ENCODE assay signal across 28 cellular contexts in genomic region chr5:124030043-124030461, GRCh38.
DNase-seq lines count a peak whose midpoint lies in the region; ATAC-seq, FAIRE-seq and TF ChIP-seq lines count a peak whose summit lies in the region.
"Had no signal": no experiment of that assay in that cellular context is flagged by ENCODE, and none has a peak within 500 bp of the region (broad histone marks: within the 10 kb centered on the region; RNA-seq: fewer than 3 reads in every experiment).

No MANE protein-coding gene starts in this region.

- no peaks in the 10 kb centered on the region for H3K9me3 ChIP-seq in esophagus muscularis mucosa
- H3K9me3 ChIP-seq in HepG2 (ENCODE audit: low read length), result no peaks in the 10 kb centered on the region
- H3K9me3 ChIP-seq: adrenal gland; BLaER1 treated with 17β-estradiol and CSF1 and Interleukin-3, amounts not matched to agents 10 nM and 100 nM; stomach; transverse colon had no signal

- no TSS peak for BruUV-seq in HepG2 (replicated peaks; lab: Mats Ljungman, UMichigan)

- CTCF ChIA-PET in HepG2 (lab: Yijun Ruan, JAX; ENCODE audit: low intra/inter-chr PET ratio, low total read pairs), result no interaction called here

- TF ChIP-seq POLR2A in esophagus muscularis mucosa (IDR thresholded peaks at IDR 0.05; ENCODE audit: low read depth), result no peak
- no peak for TF ChIP-seq POLR2A in HepG2 (IDR thresholded peaks at IDR 0.05; ENCODE audit: insufficient read depth in 1 of 2, low read depth in 2 of 2, low read length in 2 of 2)

- no peak for TF ChIP-seq RAD21 in HepG2 (CRISPR knock-in tag; IDR thresholded peaks at IDR 0.05)

- intact Hi-C loops in esophagus muscularis mucosa (cut with DNase I) (no loop called here), HepG2 (cut with micrococcal nuclease; ENCODE audit: unreplicated experiment) (no loop called here)

- H3K27me3 Mint-ChIP-seq in nephron progenitor cell (ENCODE audit: low read depth, poor library complexity), result no peaks in the 10 kb centered on the region

- H3K27ac Mint-ChIP-seq in nephron progenitor cell, result no peak overlapping the region
- H3K27ac Mint-ChIP-seq: activated T-cell treated with anti-CD3 and anti-CD28 coated beads, Interleukin-2, amount 50 U/mL, for 72 hours; H9 had no signal

- no peaks in the 10 kb centered on the region for H3K36me3 ChIP-seq in esophagus muscularis mucosa
- no peaks in the 10 kb centered on the region for H3K36me3 ChIP-seq in HepG2 (replicated peaks in 1 of 2; ENCODE audit: control insufficient read depth in 1 of 2, insufficient read depth in 2 of 2, low read length in 2 of 2)
- H3K36me3 ChIP-seq: adrenal gland; BLaER1 treated with 17β-estradiol and CSF1 and Interleukin-3, amounts not matched to agents 10 nM and 100 nM; brain microvascular endothelial cell; stomach; transverse colon had no signal

- H3K27ac ChIP-seq in esophagus muscularis mucosa (replicated peaks in 1 of 4) (peak overlapping the region in 1 of 4 donors; percentile 22), HepG2 (ENCODE audit: extremely low read length, insufficient read depth, low read length) (no peak overlapping the region)
- H3K27ac ChIP-seq: adrenal gland; BLaER1 treated with 17β-estradiol and CSF1 and Interleukin-3, amounts not matched to agents 10 nM and 100 nM; brain microvascular endothelial cell; KMS-11; skin epidermis; stomach; transverse colon had no signal

- no peak overlapping the region for H3K4me3 Mint-ChIP-seq in nephron progenitor cell
- H3K4me3 Mint-ChIP-seq: activated T-cell treated with anti-CD3 and anti-CD28 coated beads, Interleukin-2, amount 50 U/mL, for 72 hours; H9 had no signal

- no peak overlapping the region for H3K4me2 ChIP-seq in HepG2 (ENCODE audit: low read depth, low read length)
- H3K4me2 ChIP-seq: BLaER1 treated with 17β-estradiol and CSF1 and Interleukin-3, amounts not matched to agents 10 nM and 100 nM; KMS-11 had no signal

- POLR2A ChIA-PET in HepG2 (lab: Yijun Ruan, JAX), result no interaction called here

- H3K4me1 ChIP-seq in esophagus muscularis mucosa (peaks cover 0 to 12% (median 11%) of the 10 kb centered on the region in 4 donors), HepG2 (ENCODE audit: insufficient read depth, low read length) (no peaks in the 10 kb centered on the region)
- H3K4me1 ChIP-seq: adrenal gland had no signal

- in situ Hi-C loops in HepG2 (cut with HindIII; ENCODE audit: extremely low pct_ligation_motif_present, low pct_unique_long_range_greater_than_20kb), result no loop called here

- DNase-seq in NCI-H2227 treated with DMSO at 0.1 percent for 48 hours (lab: John Stamatoyannopoulos, UW) (peak; percentile 9), esophagus muscularis mucosa (ENCODE audit: extremely low spot score) (no peak), nephron progenitor cell (peak; percentile 2), superior temporal gyrus (ENCODE audit: extremely low spot score) (peak; percentile 51), HepG2 (ENCODE audit: low spot score) (no peak), NCI-H1930 (lab: John Stamatoyannopoulos, UW) (no peak), middle frontal gyrus (ENCODE audit: extremely low spot score, low spot score) (no peak)
- DNase-seq: activated naive CD4-positive, alpha-beta T cell treated with Interleukin-2 at 50 U/mL for 16 hours; activated T-cell treated with anti-CD3 and anti-CD28 coated beads, Interleukin-2, amount 50 U/mL, for 72 hours; adrenal gland; brain microvascular endothelial cell; COR-L47; DMS53; GDM1; H9; mesenchymal stem cell; NCI-H1436 treated with DMSO at 0.1 percent for 48 hours; NCI-H2107; occipital lobe; stimulated activated CD4-positive, alpha-beta T cell treated with anti-CD3 and anti-CD28 coated beads, Interleukin-1b, Interleukin-23, amount 100 ng/mL, for 48 hours; stimulated activated CD8-positive, alpha-beta memory T cell treated with anti-CD3 and anti-CD28 coated beads, Interleukin-4, amount 100 ng/mL, for 48 hours; stomach; T-helper 9 cell; transverse colon had no signal

- no peak for ATAC-seq in HepG2
- ATAC-seq: activated T-cell treated with anti-CD3 and anti-CD28 coated beads, Interleukin-2, amount 50 U/mL, for 72 hours; left lobe of liver had no signal

- no peaks in the 10 kb centered on the region for H3K79me2 ChIP-seq in HepG2 (ENCODE audit: insufficient read depth, low read length)

- no peak overlapping the region for H3K4me3 ChIP-seq in esophagus muscularis mucosa
- H3K4me3 ChIP-seq in HepG2 (replicated peaks in 1 of 3; ENCODE audit: insufficient read depth in 1 of 3, low read depth in 2 of 3, low read length in 3 of 3), result no peak overlapping the region
- H3K4me3 ChIP-seq: adrenal gland; BLaER1 treated with 17β-estradiol and CSF1 and Interleukin-3, amounts not matched to agents 10 nM and 100 nM; skin epidermis; stomach; transverse colon had no signal

- no peak overlapping the region for H2AFZ ChIP-seq in HepG2 (ENCODE audit: low read length)

- H3K9me3 Mint-ChIP-seq in nephron progenitor cell, result no peaks in the 10 kb centered on the region
- H3K9me3 Mint-ChIP-seq: H9 had no signal

- H3K4me1 Mint-ChIP-seq in nephron progenitor cell, result peaks cover 30% of the 10 kb centered on the region

- 33% methylated on average over 5 of the region's 5 CpGs for WGBS in esophagus muscularis mucosa
- WGBS in HepG2 (ENCODE audit: low lambda C conversion rate), result 24% methylated on average over 5 of the region's 5 CpGs

- no peak for TF ChIP-seq CTCF in esophagus muscularis mucosa (IDR thresholded peaks at IDR 0.05)
- TF ChIP-seq CTCF in nephron progenitor cell (IDR thresholded peaks at IDR 0.05), result no peak
- no peak for TF ChIP-seq CTCF in HepG2 (CRISPR knock-in tag; IDR thresholded peaks at IDR 0.05)

- H4K20me1 ChIP-seq in HepG2 (ENCODE audit: insufficient read depth, low read length), result no peaks in the 10 kb centered on the region
- H4K20me1 ChIP-seq: BLaER1 treated with 17β-estradiol and CSF1 and Interleukin-3, amounts not matched to agents 10 nM and 100 nM had no signal

- no peak overlapping the region for H3K9ac ChIP-seq in HepG2 (ENCODE audit: insufficient read depth, low read depth, low read length)
- H3K9ac ChIP-seq: BLaER1 treated with 17β-estradiol and CSF1 and Interleukin-3, amounts not matched to agents 10 nM and 100 nM; KMS-11 had no signal

- no peaks in the 10 kb centered on the region for H3K36me3 Mint-ChIP-seq in nephron progenitor cell (ENCODE audit: low read depth)

- TF ChIP-seq EP300 in esophagus muscularis mucosa (IDR thresholded peaks at IDR 0.05), result peak; percentile 33
- no peak for TF ChIP-seq EP300 in HepG2 (IDR thresholded peaks at IDR 0.05; ENCODE audit: low read depth in 2 of 2, low read length in 2 of 2)
- TF ChIP-seq EP300 in HepG2 (CRISPR knock-in tag; IDR thresholded peaks at IDR 0.05; ENCODE audit: borderline replicate concordance), result no peak

- H3K27me3 ChIP-seq in esophagus muscularis mucosa (no peaks in the 10 kb centered on the region), HepG2 (ENCODE audit: control insufficient read depth in 1 of 2, insufficient read depth in 2 of 2, low read length in 2 of 2) (no peaks in the 10 kb centered on the region)
- H3K27me3 ChIP-seq: adrenal gland; BLaER1 treated with 17β-estradiol and CSF1 and Interleukin-3, amounts not matched to agents 10 nM and 100 nM; brain microvascular endothelial cell; stomach; transverse colon had no signal

- FAIRE-seq in HepG2 (lab: Jason Lieb, UNC), result no peak

TF ChIP-seq in HepG2, 621 proteins besides CTCF, POLR2A, EP300 and RAD21 (continues in another document):
- no peak for TF ChIP-seq DMAP1 (CRISPR knock-in tag; IDR thresholded peaks at IDR 0.05)
- no peak for TF ChIP-seq SNAPC2 (CRISPR knock-in tag; IDR thresholded peaks at IDR 0.05)
- no peak for TF ChIP-seq TEF (CRISPR knock-in tag; IDR thresholded peaks at IDR 0.05)
- no peak for TF ChIP-seq ZNF704 (CRISPR knock-in tag; IDR thresholded peaks at IDR 0.05; ENCODE audit: borderline replicate concordance)
- TF ChIP-seq ZNF792 (CRISPR knock-in tag; IDR thresholded peaks at IDR 0.05), result no peak
- no peak for TF ChIP-seq ATF2 (CRISPR knock-in tag; IDR thresholded peaks at IDR 0.05)
- no peak for TF ChIP-seq ZBTB26 (CRISPR knock-in tag; IDR thresholded peaks at IDR 0.05; ENCODE audit: borderline replicate concordance)
- no peak for TF ChIP-seq ZNF552 (CRISPR knock-in tag; IDR thresholded peaks at IDR 0.05; ENCODE audit: borderline replicate concordance)
- no peak for TF ChIP-seq AKAP8 (CRISPR knock-in tag; IDR thresholded peaks at IDR 0.05)
- TF ChIP-seq RARA (CRISPR knock-in tag; IDR thresholded peaks at IDR 0.05), result no peak

Comparison
In these comparisons a context has a peak if more than half of its experiments do, and no peak if none do; other contexts are left out.
1. DNase-seq: peak in NCI-H2227 treated with DMSO at 0.1 percent for 48 hours (single experiment), nephron progenitor cell (single experiment) and superior temporal gyrus (single experiment); none in esophagus muscularis mucosa (single experiment), HepG2 (single experiment), NCI-H1930 (0 of 2) and middle frontal gyrus (single experiment).